1 cellular context compared by ENCODE assay signal in the genomic region with DNA sequence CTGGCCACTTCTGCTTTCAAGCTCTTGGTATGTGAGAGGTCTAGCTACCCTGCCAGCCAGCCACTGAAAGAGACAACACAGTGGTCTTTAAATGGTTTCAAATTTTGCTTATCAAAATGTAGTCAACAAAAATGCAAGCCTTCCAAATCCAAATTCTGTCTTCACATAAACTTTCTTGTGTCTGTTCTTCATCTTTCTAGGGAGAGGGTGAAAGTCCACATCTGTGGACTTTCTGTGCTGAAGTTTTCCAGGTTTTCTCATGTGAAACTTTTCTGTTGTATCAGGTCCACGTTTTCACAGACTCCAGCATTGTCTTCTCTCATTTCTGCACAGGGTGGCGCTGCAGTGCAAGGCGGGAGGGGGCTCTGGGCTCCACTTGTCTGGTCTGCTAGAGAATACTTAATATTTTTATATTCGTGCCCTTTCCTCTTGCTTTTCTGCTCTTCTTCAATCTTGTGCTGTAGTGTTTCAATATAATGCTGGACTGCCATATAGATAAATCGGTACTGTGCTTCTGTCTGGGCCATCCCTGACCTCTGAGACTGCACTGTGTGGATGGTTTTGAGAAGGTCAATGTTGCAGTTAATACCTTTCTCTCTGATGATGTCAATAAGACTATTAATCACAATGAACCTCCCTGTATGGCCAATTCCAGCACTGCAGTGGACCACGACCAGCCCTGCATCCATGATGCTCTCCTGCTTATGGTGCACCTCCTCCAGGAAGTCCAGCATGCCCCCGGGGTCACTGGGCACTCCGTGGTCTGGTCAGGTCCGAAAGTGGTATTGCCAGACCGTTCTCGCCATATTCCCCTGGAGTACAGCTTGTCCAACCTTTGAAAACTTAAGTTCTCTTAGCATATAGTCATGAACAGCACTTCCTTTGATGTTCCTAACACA.
TF ChIP-seq lines count a peak whose summit lies in the region.

No MANE protein-coding gene starts in this region.

TF ChIP-seq in HepG2, 621 proteins besides CTCF, POLR2A, EP300 and RAD21 (continued from another document and continues in another):
- TF ChIP-seq ZBTB2 (CRISPR knock-in tag; IDR thresholded peaks at IDR 0.05; ENCODE audit: low read depth) (no peak), JUNB (CRISPR knock-in tag; IDR thresholded peaks at IDR 0.05; ENCODE audit: borderline replicate concordance) (no peak), ZNF772 (CRISPR knock-in tag; IDR thresholded peaks at IDR 0.05) (no peak), MTF2 (CRISPR knock-in tag; IDR thresholded peaks at IDR 0.05; ENCODE audit: borderline replicate concordance) (no peak; the same call in 1 of the 2 replicates), ZFP91 (CRISPR knock-in tag; IDR thresholded peaks at IDR 0.05; ENCODE audit: borderline replicate concordance) (0 out of 2 replicates have a peak, but pooled peaks have one; percentile 25), KLF16 (CRISPR knock-in tag; IDR thresholded peaks at IDR 0.05) (peak in 1 of 2 experiments; percentile 53; a peak in 1 of 4 replicates), ZBTB3 (CRISPR knock-in tag; IDR thresholded peaks at IDR 0.05; ENCODE audit: borderline replicate concordance, low read depth) (no peak), KAT7 (CRISPR knock-in tag; IDR thresholded peaks at IDR 0.05; ENCODE audit: borderline replicate concordance) (peak; percentile 56; the same call in 1 of the 2 replicates), SKI (IDR thresholded peaks at IDR 0.05; ENCODE audit: partially characterized antibody) (peak; percentile 11), E2F5 (CRISPR knock-in tag; conservative IDR thresholded peaks at IDR 0.05) (no peak), CHD4 (IDR thresholded peaks at IDR 0.05; ENCODE audit: borderline replicate concordance, low read length) (peak; percentile 71; the same call in 1 of the 2 replicates), NR2F6 (IDR thresholded peaks at IDR 0.05) (no peak), NR2F6 (CRISPR knock-in tag; IDR thresholded peaks at IDR 0.05) (peak; percentile 21; the same call in 1 of the 2 replicates), MYNN (CRISPR knock-in tag; IDR thresholded peaks at IDR 0.05; ENCODE audit: low read depth) (no peak), FOXC1 (CRISPR knock-in tag; IDR thresholded peaks at IDR 0.05; ENCODE audit: borderline replicate concordance) (no peak), ZNF362 (CRISPR knock-in tag; IDR thresholded peaks at IDR 0.05; ENCODE audit: borderline replicate concordance) (no peak), NR2F1 (CRISPR knock-in tag; IDR thresholded peaks at IDR 0.05) (no peak), ZNF282 (IDR thresholded peaks at IDR 0.05; ENCODE audit: partially characterized antibody) (no peak), TEAD3 (CRISPR knock-in tag; optimal IDR thresholded peaks at IDR 0.05; ENCODE audit: borderline replicate concordance) (peak; percentile 73), TOE1 (CRISPR knock-in tag; IDR thresholded peaks at IDR 0.05) (0 out of 2 replicates have a peak, but pooled peaks have one; percentile 7), YY1 (IDR thresholded peaks at IDR 0.05; ENCODE audit: insufficient read depth, insufficient replicate concordance, low read depth, low read length) (peak; percentile 32), KLF9 (CRISPR knock-in tag; IDR thresholded peaks at IDR 0.05; ENCODE audit: low read depth) (0 out of 2 replicates have a peak, but pooled peaks have one; percentile 51), PHF21A (CRISPR knock-in tag; IDR thresholded peaks at IDR 0.05) (no peak; the same call in 1 of the 2 replicates), NKX3-1 (CRISPR knock-in tag; IDR thresholded peaks at IDR 0.05) (0 out of 2 replicates have a peak, but pooled peaks have one; percentile 53), GMEB1 (CRISPR knock-in tag; IDR thresholded peaks at IDR 0.05; ENCODE audit: borderline replicate concordance) (no peak), ZNF501 (CRISPR knock-in tag; IDR thresholded peaks at IDR 0.05) (peak; percentile 42; the same call in 1 of the 2 replicates), ZNF644 (CRISPR knock-in tag; IDR thresholded peaks at IDR 0.05; ENCODE audit: low read depth) (no peak), CCDC6 (CRISPR knock-in tag; IDR thresholded peaks at IDR 0.05) (0 out of 2 replicates have a peak, but pooled peaks have one; percentile 63)
- TF ChIP-seq, protein P1, sequence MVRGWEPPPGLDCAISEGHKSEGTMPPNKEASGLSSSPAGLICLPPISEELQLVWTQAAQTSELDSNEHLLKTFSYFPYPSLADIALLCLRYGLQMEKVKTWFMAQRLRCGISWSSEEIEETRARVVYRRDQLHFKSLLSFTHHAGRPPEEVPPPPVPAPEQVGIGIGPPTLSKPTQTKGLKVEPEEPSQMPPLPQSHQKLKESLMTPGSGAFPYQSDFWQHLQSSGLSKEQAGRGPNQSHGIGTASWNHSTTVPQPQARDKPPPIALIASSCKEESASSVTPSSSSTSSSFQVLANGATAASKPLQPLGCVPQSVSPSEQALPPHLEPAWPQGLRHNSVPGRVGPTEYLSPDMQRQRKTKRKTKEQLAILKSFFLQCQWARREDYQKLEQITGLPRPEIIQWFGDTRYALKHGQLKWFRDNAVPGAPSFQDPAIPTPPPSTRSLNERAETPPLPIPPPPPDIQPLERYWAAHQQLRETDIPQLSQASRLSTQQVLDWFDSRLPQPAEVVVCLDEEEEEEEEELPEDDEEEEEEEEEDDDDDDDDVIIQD (CRISPR knock-in tag; IDR thresholded peaks at IDR 0.05; ENCODE audit: low read depth), result peak; percentile 54; the same call in 1 of the 2 replicates
- TF ChIP-seq, protein P2, sequence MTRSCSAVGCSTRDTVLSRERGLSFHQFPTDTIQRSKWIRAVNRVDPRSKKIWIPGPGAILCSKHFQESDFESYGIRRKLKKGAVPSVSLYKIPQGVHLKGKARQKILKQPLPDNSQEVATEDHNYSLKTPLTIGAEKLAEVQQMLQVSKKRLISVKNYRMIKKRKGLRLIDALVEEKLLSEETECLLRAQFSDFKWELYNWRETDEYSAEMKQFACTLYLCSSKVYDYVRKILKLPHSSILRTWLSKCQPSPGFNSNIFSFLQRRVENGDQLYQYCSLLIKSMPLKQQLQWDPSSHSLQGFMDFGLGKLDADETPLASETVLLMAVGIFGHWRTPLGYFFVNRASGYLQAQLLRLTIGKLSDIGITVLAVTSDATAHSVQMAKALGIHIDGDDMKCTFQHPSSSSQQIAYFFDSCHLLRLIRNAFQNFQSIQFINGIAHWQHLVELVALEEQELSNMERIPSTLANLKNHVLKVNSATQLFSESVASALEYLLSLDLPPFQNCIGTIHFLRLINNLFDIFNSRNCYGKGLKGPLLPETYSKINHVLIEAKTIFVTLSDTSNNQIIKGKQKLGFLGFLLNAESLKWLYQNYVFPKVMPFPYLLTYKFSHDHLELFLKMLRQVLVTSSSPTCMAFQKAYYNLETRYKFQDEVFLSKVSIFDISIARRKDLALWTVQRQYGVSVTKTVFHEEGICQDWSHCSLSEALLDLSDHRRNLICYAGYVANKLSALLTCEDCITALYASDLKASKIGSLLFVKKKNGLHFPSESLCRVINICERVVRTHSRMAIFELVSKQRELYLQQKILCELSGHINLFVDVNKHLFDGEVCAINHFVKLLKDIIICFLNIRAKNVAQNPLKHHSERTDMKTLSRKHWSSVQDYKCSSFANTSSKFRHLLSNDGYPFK (CRISPR knock-in tag; IDR thresholded peaks at IDR 0.05; ENCODE audit: borderline replicate concordance), result no peak
- TF ChIP-seq, protein P3, sequence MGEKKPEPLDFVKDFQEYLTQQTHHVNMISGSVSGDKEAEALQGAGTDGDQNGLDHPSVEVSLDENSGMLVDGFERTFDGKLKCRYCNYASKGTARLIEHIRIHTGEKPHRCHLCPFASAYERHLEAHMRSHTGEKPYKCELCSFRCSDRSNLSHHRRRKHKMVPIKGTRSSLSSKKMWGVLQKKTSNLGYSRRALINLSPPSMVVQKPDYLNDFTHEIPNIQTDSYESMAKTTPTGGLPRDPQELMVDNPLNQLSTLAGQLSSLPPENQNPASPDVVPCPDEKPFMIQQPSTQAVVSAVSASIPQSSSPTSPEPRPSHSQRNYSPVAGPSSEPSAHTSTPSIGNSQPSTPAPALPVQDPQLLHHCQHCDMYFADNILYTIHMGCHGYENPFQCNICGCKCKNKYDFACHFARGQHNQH (CRISPR knock-in tag; IDR thresholded peaks at IDR 0.05), result 0 out of 2 replicates have a peak, but pooled peaks have one; percentile 28
- TF ChIP-seq, protein P4, sequence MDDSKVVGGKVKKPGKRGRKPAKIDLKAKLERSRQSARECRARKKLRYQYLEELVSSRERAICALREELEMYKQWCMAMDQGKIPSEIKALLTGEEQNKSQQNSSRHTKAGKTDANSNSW (CRISPR knock-in tag; IDR thresholded peaks at IDR 0.05; ENCODE audit: borderline replicate concordance), result no peak
- TF ChIP-seq, protein P5, sequence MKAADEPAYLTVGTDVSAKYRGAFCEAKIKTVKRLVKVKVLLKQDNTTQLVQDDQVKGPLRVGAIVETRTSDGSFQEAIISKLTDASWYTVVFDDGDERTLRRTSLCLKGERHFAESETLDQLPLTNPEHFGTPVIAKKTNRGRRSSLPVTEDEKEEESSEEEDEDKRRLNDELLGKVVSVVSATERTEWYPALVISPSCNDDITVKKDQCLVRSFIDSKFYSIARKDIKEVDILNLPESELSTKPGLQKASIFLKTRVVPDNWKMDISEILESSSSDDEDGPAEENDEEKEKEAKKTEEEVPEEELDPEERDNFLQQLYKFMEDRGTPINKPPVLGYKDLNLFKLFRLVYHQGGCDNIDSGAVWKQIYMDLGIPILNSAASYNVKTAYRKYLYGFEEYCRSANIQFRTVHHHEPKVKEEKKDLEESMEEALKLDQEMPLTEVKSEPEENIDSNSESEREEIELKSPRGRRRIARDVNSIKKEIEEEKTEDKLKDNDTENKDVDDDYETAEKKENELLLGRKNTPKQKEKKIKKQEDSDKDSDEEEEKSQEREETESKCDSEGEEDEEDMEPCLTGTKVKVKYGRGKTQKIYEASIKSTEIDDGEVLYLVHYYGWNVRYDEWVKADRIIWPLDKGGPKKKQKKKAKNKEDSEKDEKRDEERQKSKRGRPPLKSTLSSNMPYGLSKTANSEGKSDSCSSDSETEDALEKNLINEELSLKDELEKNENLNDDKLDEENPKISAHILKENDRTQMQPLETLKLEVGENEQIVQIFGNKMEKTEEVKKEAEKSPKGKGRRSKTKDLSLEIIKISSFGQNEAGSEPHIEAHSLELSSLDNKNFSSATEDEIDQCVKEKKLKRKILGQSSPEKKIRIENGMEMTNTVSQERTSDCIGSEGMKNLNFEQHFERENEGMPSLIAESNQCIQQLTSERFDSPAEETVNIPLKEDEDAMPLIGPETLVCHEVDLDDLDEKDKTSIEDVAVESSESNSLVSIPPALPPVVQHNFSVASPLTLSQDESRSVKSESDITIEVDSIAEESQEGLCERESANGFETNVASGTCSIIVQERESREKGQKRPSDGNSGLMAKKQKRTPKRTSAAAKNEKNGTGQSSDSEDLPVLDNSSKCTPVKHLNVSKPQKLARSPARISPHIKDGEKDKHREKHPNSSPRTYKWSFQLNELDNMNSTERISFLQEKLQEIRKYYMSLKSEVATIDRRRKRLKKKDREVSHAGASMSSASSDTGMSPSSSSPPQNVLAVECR (CRISPR knock-in tag; IDR thresholded peaks at IDR 0.05; ENCODE audit: borderline replicate concordance), result no peak
